Comparison of ENCODE assay signal across 16 cellular contexts in genomic region chr13:40595693-40596092, GRCh38.
DNase-seq lines count a peak whose midpoint lies in the region; ATAC-seq and TF ChIP-seq lines count a peak whose summit lies in the region.
"Had no signal": no experiment of that assay in that cellular context is flagged by ENCODE, and none has a peak within 500 bp of the region (broad histone marks: within the 10 kb centered on the region; RNA-seq: fewer than 3 reads in every experiment).

No MANE protein-coding gene starts in this region.

- CTCF ChIA-PET in CD8-positive, alpha-beta T cell (lab: Charles Lee) = no interaction called here

- POLR2A ChIA-PET in CD8-positive, alpha-beta T cell (lab: Charles Lee) = interaction anchor here (0.6 kb wide), 2 partner anchors 18 to 376 kb away, joined by 3 read pairs; no protein-coding TSS in a partner anchor

- H3K27me3 ChIP-seq in CD8-positive, alpha-beta T cell (ENCODE audit: insufficient read depth, low read length) = no peaks in the 10 kb centered on the region
- H3K27me3 ChIP-seq: testis had no signal

- H3K4me3 Mint-ChIP-seq in CD8-positive, alpha-beta T cell = no peak overlapping the region
- H3K4me3 Mint-ChIP-seq: CD14-positive monocyte had no signal

- intact Hi-C loops in CD8-positive, alpha-beta T cell (cut with DNase I, micrococcal nuclease) = loop anchor here (2.0 to 10.0 kb wide), 2 partner anchors 17 to 911 kb away; no protein-coding TSS in a partner anchor

- TF ChIP-seq CTCF in CD8-positive, alpha-beta T cell (IDR thresholded peaks at IDR 0.05) = no peak

- H3K36me3 Mint-ChIP-seq in CD8-positive, alpha-beta T cell = peaks cover 3% of the 10 kb centered on the region

- H3K27me3 Mint-ChIP-seq in CD8-positive, alpha-beta T cell (ENCODE audit: low read depth) = no peaks in the 10 kb centered on the region

- no peak for DNase-seq in CD8-positive, alpha-beta T cell
- DNase-seq in M059J (ENCODE audit: low read depth) = peak; percentile 19
- peak; percentile 27 for DNase-seq in fibroblast of gingiva (ENCODE audit: low read depth)
- peak; percentile 52 for DNase-seq in renal cortical epithelial cell (ENCODE audit: low read depth)
- no peak for DNase-seq in dermis blood vessel endothelial cell
- DNase-seq in NCI-H2227 treated with DMSO at 0.1 percent for 48 hours (lab: John Stamatoyannopoulos, UW) = no peak
- no peak for DNase-seq in OCI-M2 (lab: John Stamatoyannopoulos, UW; ENCODE audit: unreplicated experiment)
- DNase-seq: activated CD8-positive, alpha-beta memory T cell treated with anti-CD3 and anti-CD28 coated beads for 24 hours; activated effector memory CD4-positive, alpha-beta T cell treated with anti-CD3 and anti-CD28 coated beads, Interleukin-2, amount 50 U/mL, for 16 hours; caudate nucleus; head of caudate nucleus; kidney glomerular epithelial cell; NCI-H2171 treated with DMSO at 0.1 percent for 48 hours; posterior cingulate gyrus; testis had no signal

- peak overlapping the region; percentile 42 for H3K27ac Mint-ChIP-seq in CD8-positive, alpha-beta T cell

- H3K27ac ChIP-seq in CD8-positive, alpha-beta T cell (ENCODE audit: low read depth, low read length) = no peak overlapping the region
- H3K27ac ChIP-seq: testis had no signal

- no peaks in the 10 kb centered on the region for H3K9me3 ChIP-seq in CD8-positive, alpha-beta T cell (ENCODE audit: low read length)
- H3K9me3 ChIP-seq: testis had no signal

- no peaks in the 10 kb centered on the region for H3K36me3 ChIP-seq in CD8-positive, alpha-beta T cell (ENCODE audit: insufficient read depth, low read length)

- no peak overlapping the region for H3K4me3 ChIP-seq in CD8-positive, alpha-beta T cell (ENCODE audit: low read depth, low read length)
- H3K4me3 ChIP-seq: testis had no signal

- peaks cover 98% of the 10 kb centered on the region for H3K4me1 Mint-ChIP-seq in CD8-positive, alpha-beta T cell (ENCODE audit: low read depth)

- no peaks in the 10 kb centered on the region for H3K9me3 Mint-ChIP-seq in CD8-positive, alpha-beta T cell

- peaks cover 94% of the 10 kb centered on the region for H3K4me1 ChIP-seq in CD8-positive, alpha-beta T cell (ENCODE audit: insufficient read depth, low read length)

- ATAC-seq in CD8-positive, alpha-beta T cell = no peak

Comparison
In these comparisons a context has a peak if more than half of its experiments do, and no peak if none do; other contexts are left out.
1. DNase-seq: peak in M059J (single experiment), fibroblast of gingiva (single experiment) and renal cortical epithelial cell (single experiment); none in CD8-positive, alpha-beta T cell (0 of 7), dermis blood vessel endothelial cell (single experiment), NCI-H2227 treated with DMSO at 0.1 percent for 48 hours (single experiment) and OCI-M2 (single experiment).